ENCODE assay signal across 14 cellular contexts in genomic region chr5:128534729-128535128, GRCh38. TPM values are rescaled to one million over a fixed set of nuclear protein-coding genes. Genes with fewer than 3 reads are reported as not detected.
A peak's percentile ranks its signal among the peaks of the same experiment; 100 is the strongest.
DNase-seq lines count a peak whose midpoint lies in the region; ATAC-seq and TF ChIP-seq lines count a peak whose summit lies in the region.
"Had no signal": no experiment of that assay in that cellular context is flagged by ENCODE, and none has a peak within 500 bp of the region (broad histone marks: within the 10 kb centered on the region; RNA-seq: fewer than 3 reads in every experiment).

No MANE protein-coding gene starts in this region.

- ATAC-seq in esophagus mucosa (peak; percentile 54), GM21723 (IDR thresholded peaks at IDR 0.05; ENCODE audit: unreplicated experiment) (no peak)

- H2BK15ac ChIP-seq in neuronal stem cell (ENCODE audit: low read length) (no peak overlapping the region), H9 (ENCODE audit: low read depth, low read length) (no peak overlapping the region)

- H2BK120ac ChIP-seq in neuronal stem cell (ENCODE audit: low read depth, low read length) (no peak overlapping the region), H9 (ENCODE audit: low read depth, low read length, poor library complexity, severe bottlenecking) (no peak overlapping the region)

- no peak overlapping the region for H3K56ac ChIP-seq in H9 (ENCODE audit: insufficient read length, low read depth, low read length)

- H3K27me3 Mint-ChIP-seq in H9 (ENCODE audit: low read depth), result peaks cover 50% of the 10 kb centered on the region

- no peak overlapping the region for H3K4me2 ChIP-seq in neuronal stem cell (ENCODE audit: insufficient read depth, low read length, poor library complexity, severe bottlenecking)
- no peak overlapping the region for H3K4me2 ChIP-seq in H9 (ENCODE audit: insufficient read depth, insufficient read length, low read length)
- H3K4me2 ChIP-seq: PC-9 had no signal

- H3K27ac ChIP-seq in neuronal stem cell (replicated peaks; ENCODE audit: low read length), result no peak overlapping the region
- H3K27ac ChIP-seq in H9 (ENCODE audit: insufficient read length, low read depth, low read length), result no peak overlapping the region
- H3K27ac ChIP-seq: breast epithelium, PC-9, sigmoid colon had no signal

- no peak overlapping the region for H3K9ac ChIP-seq in neuronal stem cell (ENCODE audit: low read depth, low read length, poor library complexity)
- H3K9ac ChIP-seq in H9 (ENCODE audit: extremely low read depth, insufficient read length, low read length), result no peak overlapping the region

- no peak overlapping the region for H3K27ac Mint-ChIP-seq in H9
- H3K27ac Mint-ChIP-seq: activated CD4-positive, alpha-beta T cell treated with anti-CD3 and anti-CD28 coated beads, Interleukin-2, amount 10 ng/mL, durations not matched to agents 24 days and 14 days had no signal

- H3K4ac ChIP-seq in neuronal stem cell (ENCODE audit: low read length) (no peak overlapping the region), H9 (ENCODE audit: low read depth, low read length) (no peak overlapping the region)

- no peak overlapping the region for H3K18ac ChIP-seq in neuronal stem cell (ENCODE audit: low read length)
- no peak overlapping the region for H3K18ac ChIP-seq in H9 (ENCODE audit: insufficient read length, low read depth, low read length)

- no peaks in the 10 kb centered on the region for H3K27me3 ChIP-seq in neuronal stem cell (ENCODE audit: control insufficient read depth in 3 of 3, insufficient read depth in 3 of 3, low read depth in 1 of 3, low read length in 3 of 3)
- peaks cover 15% of the 10 kb centered on the region; the same call in 1 of the 2 replicates for H3K27me3 ChIP-seq in H9 (ENCODE audit: insufficient read depth, low read length)

- H3K36me3 ChIP-seq in neuronal stem cell (replicated peaks in 1 of 2; ENCODE audit: control insufficient read depth in 2 of 2, insufficient read depth in 2 of 2, low read length in 2 of 2), result peaks cover 4 to 58% of the 10 kb centered on the region in 2 donors
- H3K36me3 ChIP-seq: breast epithelium, sigmoid colon had no signal

- DNase-seq in HCEC 1CT (peak; percentile 71), NCI-H774 (lab: John Stamatoyannopoulos, UW) (peak; percentile 87), neuronal stem cell (ENCODE audit: low spot score) (peak; percentile 15), cerebellum (ENCODE audit: low spot score) (no peak), COLO668 (lab: John Stamatoyannopoulos, UW; ENCODE audit: unreplicated experiment) (no peak), H9 (no peak)
- DNase-seq: activated CD4-positive, alpha-beta T cell treated with anti-CD3 and anti-CD28 coated beads, Interleukin-2, amount 10 ng/mL, durations not matched to agents 24 days and 14 days; NCI-H2107; sigmoid colon; T-helper 2 cell had no signal

- no CpG with 5 or more reads among the region's 6 CpGs for WGBS in neuronal stem cell (ENCODE audit: extremely low coverage in 2 of 2, insufficient read length in 2 of 2, insufficient replicate concordance in 1 of 2), 2 donors
- no CpG with 5 or more reads among the region's 6 CpGs for WGBS in H9 (ENCODE audit: extremely low coverage, insufficient read length, low lambda C conversion rate)

- H2AK5ac ChIP-seq in neuronal stem cell (ENCODE audit: low read depth, low read length), result no peak overlapping the region
- no peak overlapping the region for H2AK5ac ChIP-seq in H9 (ENCODE audit: insufficient read length, low read length)

- H3K9me3 ChIP-seq in neuronal stem cell (replicated peaks in 1 of 2; ENCODE audit: control insufficient read depth in 2 of 2, insufficient read depth in 1 of 2, low read depth in 1 of 2, low read length in 2 of 2), result no peaks in the 10 kb centered on the region
- no peaks in the 10 kb centered on the region for H3K9me3 ChIP-seq in H9 (ENCODE audit: control insufficient read depth, low read depth, low read length)
- H3K9me3 ChIP-seq: breast epithelium, sigmoid colon had no signal

- peaks cover 16 to 17% of the 10 kb centered on the region in 2 experiments for H3K4me1 Mint-ChIP-seq in H9
- H3K4me1 Mint-ChIP-seq: activated CD4-positive, alpha-beta T cell treated with anti-CD3 and anti-CD28 coated beads, Interleukin-2, amount 10 ng/mL, durations not matched to agents 24 days and 14 days had no signal

- H2BK20ac ChIP-seq in H9 (ENCODE audit: low read depth, low read length, poor library complexity, severe bottlenecking), result no peak overlapping the region

- peaks cover 8 to 13% of the 10 kb centered on the region in 2 donors for H3K4me1 ChIP-seq in neuronal stem cell (ENCODE audit: control insufficient read depth in 2 of 2, insufficient read depth in 1 of 2, low read depth in 1 of 2, low read length in 2 of 2)
- H3K4me1 ChIP-seq in H9 (ENCODE audit: insufficient read depth, low read length), result peaks cover 3% of the 10 kb centered on the region; the same call in 1 of the 2 replicates

- no peaks in the 10 kb centered on the region for H4K20me1 ChIP-seq in H9 (ENCODE audit: control insufficient read depth, insufficient read depth, insufficient read length)

- H2AFZ ChIP-seq in neuronal stem cell (ENCODE audit: low read length), result no peak overlapping the region
- no peak overlapping the region for H2AFZ ChIP-seq in H9 (ENCODE audit: low read length)
- H2AFZ ChIP-seq: PC-9 had no signal

- peaks cover 7% of the 10 kb centered on the region for H3K79me1 ChIP-seq in neuronal stem cell (ENCODE audit: low read depth, low read length)
- H3K79me1 ChIP-seq in H9 (ENCODE audit: insufficient read depth, low read depth, low read length, poor library complexity, severe bottlenecking), result no peaks in the 10 kb centered on the region

- H3K4me3 ChIP-seq in neuronal stem cell (ENCODE audit: low read length in 2 of 2), result no peak overlapping the region
- H3K4me3 ChIP-seq: breast epithelium, PC-9, sigmoid colon had no signal

- H4K91ac ChIP-seq in neuronal stem cell (ENCODE audit: low read depth, low read length, poor library complexity), result no peak overlapping the region
- no peak overlapping the region for H4K91ac ChIP-seq in H9 (ENCODE audit: insufficient read length, low read depth, low read length)

- TF ChIP-seq CTCF in H9 (conservative IDR thresholded peaks at IDR 0.05), result no peak

- H4K5ac ChIP-seq in H9 (ENCODE audit: insufficient read length, low read depth, low read length), result no peak overlapping the region

- H3T11ph ChIP-seq in H9 (ENCODE audit: low read length), result no peak overlapping the region

- no peaks in the 10 kb centered on the region for H3K79me2 ChIP-seq in H9 (ENCODE audit: insufficient read depth, low read length)

- peaks cover 0 to 11% (median 9%) of the 10 kb centered on the region in 3 experiments; a peak in 4 of 7 replicates for H3K36me3 Mint-ChIP-seq in H9 (ENCODE audit: insufficient read depth in 1 of 3, low read depth in 3 of 3)

- no peaks in the 10 kb centered on the region for H3K9me3 Mint-ChIP-seq in H9

- H3K14ac ChIP-seq in neuronal stem cell (ENCODE audit: low read length), result no peak overlapping the region
- H3K14ac ChIP-seq in H9 (ENCODE audit: insufficient read depth, low read length), result no peak overlapping the region

- H4K8ac ChIP-seq in neuronal stem cell (ENCODE audit: low read depth, low read length) (no peak overlapping the region), H9 (replicated peaks; ENCODE audit: insufficient read length, low read depth, low read length) (no peak overlapping the region)

- H2BK12ac ChIP-seq in neuronal stem cell (ENCODE audit: low read length) (no peak overlapping the region), H9 (ENCODE audit: insufficient read length, low read depth, low read length) (no peak overlapping the region)

- H2BK5ac ChIP-seq in neuronal stem cell (ENCODE audit: low read length) (no peak overlapping the region), H9 (ENCODE audit: insufficient read length, low read length) (no peak overlapping the region)

- peaks cover 32% of the 10 kb centered on the region for H3K23me2 ChIP-seq in H9 (ENCODE audit: insufficient read length, low read depth, low read length, poor library complexity, severe bottlenecking)

- H3K23ac ChIP-seq in neuronal stem cell (ENCODE audit: low read depth, low read length, poor library complexity) (no peak overlapping the region), H9 (ENCODE audit: insufficient read length, low read depth, low read length) (no peak overlapping the region)

- no peak overlapping the region for H3K4me3 Mint-ChIP-seq in H9
- H3K4me3 Mint-ChIP-seq: activated CD4-positive, alpha-beta T cell treated with anti-CD3 and anti-CD28 coated beads, Interleukin-2, amount 10 ng/mL, durations not matched to agents 24 days and 14 days had no signal

RNA-seq across cellular contexts. Expression of gene FBN2, which starts 3.3 kb away (rescaled TPM):
- total RNA-seq in esophagus mucosa (1.00 TPM), cerebellum (20.1 TPM), H9 (2021) (8.1 and 8.3 TPM in 2 replicates)
- 27.4 TPM for polyA plus RNA-seq in neuronal stem cell (2013, experiment 1 of 2)
- polyA plus RNA-seq in neuronal stem cell (2013, experiment 2 of 2), result 27.0 TPM
- total RNA-seq: activated CD4-positive, alpha-beta T cell treated with anti-CD3 and anti-CD28 coated beads, Interleukin-2, amount 10 ng/mL, durations not matched to agents 24 days and 14 days had no signal

Comparison
In these comparisons a context has a peak if more than half of its experiments do, and no peak if none do; other contexts are left out.
1. DNase-seq: peak in HCEC 1CT (single experiment), NCI-H774 (single experiment) and neuronal stem cell (single experiment); none in cerebellum (single experiment), COLO668 (single experiment) and H9 (single experiment).